Comparison of ENCODE assay signal across 8 cellular contexts in the genomic region with DNA sequence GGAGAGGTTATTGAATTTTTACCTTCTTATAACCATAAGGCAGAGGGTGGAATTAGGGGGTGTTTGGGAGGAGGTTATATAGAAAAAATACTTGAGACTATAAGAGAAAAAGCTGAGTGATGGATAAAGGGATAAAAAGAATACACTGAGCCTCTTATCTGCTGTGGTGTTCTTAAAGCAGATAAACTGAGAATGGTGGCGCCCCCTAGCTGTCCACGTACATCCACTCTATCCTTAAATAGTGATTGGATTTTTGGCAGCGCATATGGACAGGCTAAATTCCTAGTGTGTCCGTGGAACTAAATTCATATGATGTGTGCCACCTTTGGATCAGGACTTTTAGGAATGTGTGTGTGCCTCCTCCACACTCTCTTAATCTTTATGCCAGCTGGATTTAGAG.
DNase-seq lines count a peak whose midpoint lies in the region; TF ChIP-seq lines count a peak whose summit lies in the region.

No MANE protein-coding gene starts in this region.

- intact Hi-C loops in CD14-positive monocyte (cut with micrococcal nuclease) = no loop called here
- intact Hi-C loops in activated T-helper 1 cell treated with anti-CD3 and anti-CD28 coated beads, Interleukin-12 subunit alpha, Interleukin-12 subunit beta, Interleukin-2, Interleukin-4 antibody, amounts not matched to agents 30 ng/mL and 10 ng/mL and 1 ng/mL, durations not matched to agents 14 hours and 24 hours and 36 hours (cut with micrococcal nuclease) = loop anchor here (1.0 kb wide), 1 partner anchor 263 kb away; no protein-coding TSS in a partner anchor

- no peak overlapping the region for H3K27ac ChIP-seq in WERI-Rb-1

- no peak for DNase-seq in CD14-positive monocyte (ENCODE audit: low spot score)
- DNase-seq in HCEC 1CT = peak; percentile 36
- DNase-seq in WERI-Rb-1 = peak; percentile 63
- no peak for DNase-seq in endothelial cell (ENCODE audit: low spot score)
- peak; percentile 12 to 32 (median 16) for DNase-seq in stimulated activated CD4-positive, alpha-beta T cell treated with anti-CD3 and anti-CD28 coated beads, Interleukin-12 subunit alpha, Interleukin-12 subunit beta, amount 100 ng/mL, for 48 hours (ENCODE audit: low read depth in 2 of 3, low spot score in 1 of 3)
- no peak for DNase-seq in progenitor cell of endocrine pancreas (ENCODE audit: low spot score, unreplicated experiment)
- no peak for DNase-seq in mucosa of gallbladder (ENCODE audit: low spot score)
- no peak for DNase-seq in activated T-helper 1 cell treated with anti-CD3 and anti-CD28 coated beads, Interleukin-12 subunit alpha, Interleukin-12 subunit beta, Interleukin-2, Interleukin-4 antibody, amounts not matched to agents 30 ng/mL and 10 ng/mL and 1 ng/mL, durations not matched to agents 14 hours and 24 hours and 36 hours (ENCODE audit: low spot score)

- no peaks in the 10 kb centered on the region for H3K27me3 ChIP-seq in WERI-Rb-1 (ENCODE audit: insufficient read depth, low read depth, severe bottlenecking)

- H3K4me3 ChIP-seq in WERI-Rb-1 (ENCODE audit: low read depth, low read length) = no peak overlapping the region

- no peaks in the 10 kb centered on the region for H3K9me3 ChIP-seq in WERI-Rb-1 (ENCODE audit: severe bottlenecking)

- H3K27ac Mint-ChIP-seq in CD14-positive monocyte (no peak overlapping the region), endothelial cell (ENCODE audit: unreplicated experiment) (no peak overlapping the region), progenitor cell of endocrine pancreas (no peak overlapping the region)
- H3K27ac Mint-ChIP-seq in activated T-helper 1 cell treated with anti-CD3 and anti-CD28 coated beads, Interleukin-12 subunit alpha, Interleukin-12 subunit beta, Interleukin-2, Interleukin-4 antibody, amounts not matched to agents 30 ng/mL and 10 ng/mL and 1 ng/mL, durations not matched to agents 14 hours and 24 hours and 36 hours = no peak overlapping the region

- H3K9me3 Mint-ChIP-seq in CD14-positive monocyte (no peaks in the 10 kb centered on the region), endothelial cell (ENCODE audit: unreplicated experiment) (no peaks in the 10 kb centered on the region), progenitor cell of endocrine pancreas (ENCODE audit: low read depth) (peaks cover 6% of the 10 kb centered on the region)
- H3K9me3 Mint-ChIP-seq in activated T-helper 1 cell treated with anti-CD3 and anti-CD28 coated beads, Interleukin-12 subunit alpha, Interleukin-12 subunit beta, Interleukin-2, Interleukin-4 antibody, amounts not matched to agents 30 ng/mL and 10 ng/mL and 1 ng/mL, durations not matched to agents 14 hours and 24 hours and 36 hours = no peaks in the 10 kb centered on the region

- no peaks in the 10 kb centered on the region for H3K4me1 Mint-ChIP-seq in CD14-positive monocyte
- peaks cover 8% of the 10 kb centered on the region for H3K4me1 Mint-ChIP-seq in endothelial cell (ENCODE audit: unreplicated experiment)
- H3K4me1 Mint-ChIP-seq in progenitor cell of endocrine pancreas (ENCODE audit: low read depth) = peaks cover 24% of the 10 kb centered on the region
- peaks cover 5% of the 10 kb centered on the region for H3K4me1 Mint-ChIP-seq in activated T-helper 1 cell treated with anti-CD3 and anti-CD28 coated beads, Interleukin-12 subunit alpha, Interleukin-12 subunit beta, Interleukin-2, Interleukin-4 antibody, amounts not matched to agents 30 ng/mL and 10 ng/mL and 1 ng/mL, durations not matched to agents 14 hours and 24 hours and 36 hours (ENCODE audit: low read depth)

- H3K4me3 Mint-ChIP-seq in CD14-positive monocyte (no peak overlapping the region), endothelial cell (ENCODE audit: unreplicated experiment) (no peak overlapping the region), progenitor cell of endocrine pancreas (ENCODE audit: low read depth) (no peak overlapping the region)
- no peak overlapping the region for H3K4me3 Mint-ChIP-seq in activated T-helper 1 cell treated with anti-CD3 and anti-CD28 coated beads, Interleukin-12 subunit alpha, Interleukin-12 subunit beta, Interleukin-2, Interleukin-4 antibody, amounts not matched to agents 30 ng/mL and 10 ng/mL and 1 ng/mL, durations not matched to agents 14 hours and 24 hours and 36 hours

- peaks cover 0 to 2% (median 1%) of the 10 kb centered on the region in 3 donors for H3K27me3 Mint-ChIP-seq in CD14-positive monocyte (ENCODE audit: low read depth in 3 of 3)
- no peaks in the 10 kb centered on the region for H3K27me3 Mint-ChIP-seq in endothelial cell (ENCODE audit: unreplicated experiment)
- H3K27me3 Mint-ChIP-seq in progenitor cell of endocrine pancreas = no peaks in the 10 kb centered on the region
- H3K27me3 Mint-ChIP-seq in activated T-helper 1 cell treated with anti-CD3 and anti-CD28 coated beads, Interleukin-12 subunit alpha, Interleukin-12 subunit beta, Interleukin-2, Interleukin-4 antibody, amounts not matched to agents 30 ng/mL and 10 ng/mL and 1 ng/mL, durations not matched to agents 14 hours and 24 hours and 36 hours (ENCODE audit: insufficient read depth) = no peaks in the 10 kb centered on the region

- H3K36me3 ChIP-seq in WERI-Rb-1 = no peaks in the 10 kb centered on the region

- TF ChIP-seq CTCF in CD14-positive monocyte (IDR thresholded peaks at IDR 0.05) = peak; percentile 69
- TF ChIP-seq CTCF in WERI-Rb-1 (IDR thresholded peaks at IDR 0.05; ENCODE audit: low read depth, low read length) = peak; percentile 67
- peak; percentile 54 for TF ChIP-seq CTCF in endothelial cell (IDR thresholded peaks at IDR 0.05; ENCODE audit: unreplicated experiment)
- TF ChIP-seq CTCF in progenitor cell of endocrine pancreas (IDR thresholded peaks at IDR 0.05; ENCODE audit: unreplicated experiment) = no peak

- H3K36me3 Mint-ChIP-seq in CD14-positive monocyte (no peaks in the 10 kb centered on the region), endothelial cell (ENCODE audit: low read depth, unreplicated experiment) (no peaks in the 10 kb centered on the region), progenitor cell of endocrine pancreas (ENCODE audit: insufficient read depth) (no peaks in the 10 kb centered on the region)
- no peaks in the 10 kb centered on the region for H3K36me3 Mint-ChIP-seq in activated T-helper 1 cell treated with anti-CD3 and anti-CD28 coated beads, Interleukin-12 subunit alpha, Interleukin-12 subunit beta, Interleukin-2, Interleukin-4 antibody, amounts not matched to agents 30 ng/mL and 10 ng/mL and 1 ng/mL, durations not matched to agents 14 hours and 24 hours and 36 hours (ENCODE audit: low read depth)

Comparison
In these comparisons a context has a peak if more than half of its experiments do, and no peak if none do; other contexts are left out.
1. DNase-seq: peak in HCEC 1CT (single experiment), WERI-Rb-1 (single experiment) and stimulated activated CD4-positive, alpha-beta T cell treated with anti-CD3 and anti-CD28 coated beads, Interleukin-12 subunit alpha, Interleukin-12 subunit beta, amount 100 ng/mL, for 48 hours (3 of 3); none in CD14-positive monocyte (single experiment), endothelial cell (single experiment), progenitor cell of endocrine pancreas (single experiment), mucosa of gallbladder (single experiment) and activated T-helper 1 cell treated with anti-CD3 and anti-CD28 coated beads, Interleukin-12 subunit alpha, Interleukin-12 subunit beta, Interleukin-2, Interleukin-4 antibody, amounts not matched to agents 30 ng/mL and 10 ng/mL and 1 ng/mL, durations not matched to agents 14 hours and 24 hours and 36 hours (single experiment).